In the genomic region with DNA sequence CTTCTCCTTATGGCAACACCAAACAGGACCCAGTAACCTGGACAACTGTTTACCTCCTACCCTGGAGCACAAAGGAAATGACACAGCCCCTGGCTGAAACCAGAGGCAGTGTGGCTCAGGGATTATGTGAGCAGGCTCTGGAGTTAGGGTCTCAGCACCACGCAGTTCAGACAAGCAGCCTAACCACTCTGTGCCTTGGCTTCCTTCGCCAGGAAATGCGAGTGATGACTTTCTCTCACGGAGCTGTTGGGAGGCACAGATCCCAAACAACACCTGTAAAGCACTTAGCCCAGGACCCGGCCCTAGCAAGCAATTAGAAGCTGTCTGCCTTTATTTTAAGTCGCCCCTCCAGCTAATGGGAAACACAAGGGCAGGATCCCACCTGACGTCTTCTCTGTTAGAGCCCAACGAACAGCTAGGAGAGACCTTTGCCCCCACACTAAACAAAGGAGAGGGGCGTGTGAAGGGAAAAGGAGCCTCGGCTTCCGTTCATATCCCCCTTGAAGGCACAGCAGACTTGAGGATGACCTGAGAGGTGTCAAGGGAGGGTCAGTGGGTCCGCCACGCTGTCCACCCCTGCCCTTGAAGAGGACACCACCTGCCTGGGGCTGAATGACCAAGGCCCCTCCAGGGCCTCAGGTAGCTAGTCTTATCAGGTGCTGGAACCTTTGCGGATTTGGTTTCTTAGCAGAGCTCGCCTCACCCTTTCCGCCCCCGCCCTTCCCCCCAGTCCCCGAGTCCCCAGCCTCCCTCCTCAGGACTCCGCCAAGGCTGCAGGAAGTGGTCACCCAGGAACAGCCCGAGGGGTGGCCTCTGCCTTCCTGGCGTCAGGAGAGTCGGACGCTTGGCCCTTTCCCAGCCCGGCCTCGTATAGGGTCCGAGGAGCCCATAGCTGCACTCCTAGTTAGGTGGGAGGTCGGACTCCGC, we compare ENCODE assay signal across 8 cellular contexts. TPM values are rescaled to one million over a fixed set of nuclear protein-coding genes. Genes with fewer than 3 reads are reported as not detected.
DNase-seq lines count a peak whose midpoint lies in the region; ATAC-seq, FAIRE-seq and TF ChIP-seq lines count a peak whose summit lies in the region.

No MANE protein-coding gene starts in this region.

- POLR2A ChIA-PET in HepG2 (lab: Yijun Ruan, JAX), result interaction anchor here (1.0 to 4.6 kb wide), 11 partner anchors 8 to 228 kb away, joined by 3 to 42 read pairs (median 12); a partner anchor contains a TSS

- no peaks in the 10 kb centered on the region for H3K9me3 ChIP-seq in HepG2 (ENCODE audit: low read length)

- TF ChIP-seq POLR2A in HepG2 (IDR thresholded peaks at IDR 0.05; ENCODE audit: insufficient read depth in 1 of 2, low read depth in 2 of 2, low read length in 2 of 2), result no peak

- ATAC-seq in HG03025 (IDR thresholded peaks at IDR 0.05; ENCODE audit: low FRiP score, unreplicated experiment), result peak; percentile 28
- peak; percentile 13 for ATAC-seq in HepG2

- H3K4me2 ChIP-seq in HepG2 (ENCODE audit: low read depth, low read length), result peak overlapping the region; percentile 100

- H3K27me3 ChIP-seq in HepG2 (ENCODE audit: control insufficient read depth in 1 of 2, insufficient read depth in 2 of 2, low read length in 2 of 2), result no peaks in the 10 kb centered on the region; a peak in 1 of 5 replicates

- peak; percentile 75 for DNase-seq in Daoy (ENCODE audit: low read depth)
- DNase-seq in T-helper 2 cell, result peak in 3 of 5 experiments; percentile 27 to 78 (median 30)
- peak; percentile 23 for DNase-seq in HepG2 (ENCODE audit: low spot score)
- DNase-seq in stimulated activated CD8-positive, alpha-beta memory T cell treated with anti-CD3 and anti-CD28 coated beads, Interleukin-4, amount 100 ng/mL, for 48 hours, result peak; percentile 58
- DNase-seq in NCI-H446 treated with DMSO at 0.1 percent for 48 hours (lab: John Stamatoyannopoulos, UW), result no peak
- DNase-seq in NCI-H2081 treated with DMSO at 0.1 percent for 48 hours (lab: John Stamatoyannopoulos, UW), result no peak

- CTCF ChIA-PET in HepG2 (lab: Yijun Ruan, JAX; ENCODE audit: low intra/inter-chr PET ratio, low total read pairs), result no interaction called here

- H3K9ac ChIP-seq in HepG2 (ENCODE audit: insufficient read depth, low read depth, low read length), result peak overlapping the region; percentile 88

- in situ Hi-C loops in HepG2 (cut with HindIII; ENCODE audit: extremely low pct_ligation_motif_present, low pct_unique_long_range_greater_than_20kb), result no loop called here

- H4K20me1 ChIP-seq in HepG2 (ENCODE audit: insufficient read depth, low read length), result peaks cover 20% of the 10 kb centered on the region

- H3K4me3 ChIP-seq in HepG2 (replicated peaks in 1 of 3; ENCODE audit: insufficient read depth in 1 of 3, low read depth in 2 of 3, low read length in 3 of 3), result peak overlapping the region; percentile 91 to 98 (median 93)

- TF ChIP-seq RAD21 in HepG2 (CRISPR knock-in tag; IDR thresholded peaks at IDR 0.05), result no peak

- peaks cover 37% of the 10 kb centered on the region for H3K79me2 ChIP-seq in HepG2 (ENCODE audit: insufficient read depth, low read length)

- H3K27ac ChIP-seq in cingulate gyrus (ENCODE audit: low read depth, low read length) (peak overlapping the region; percentile 96), HepG2 (ENCODE audit: extremely low read length, insufficient read depth, low read length) (peak overlapping the region; percentile 80)

- H3K4me1 ChIP-seq in HepG2 (ENCODE audit: insufficient read depth, low read length), result peaks cover 66% of the 10 kb centered on the region

- H3K36me3 ChIP-seq in HepG2 (replicated peaks in 1 of 2; ENCODE audit: control insufficient read depth in 1 of 2, insufficient read depth in 2 of 2, low read length in 2 of 2), result peaks cover 0 to 9% of the 10 kb centered on the region in 2 experiments; a peak in 4 of 5 replicates

- TF ChIP-seq EP300 in HepG2 (IDR thresholded peaks at IDR 0.05; ENCODE audit: low read depth in 2 of 2, low read length in 2 of 2) (no peak), HepG2 (CRISPR knock-in tag; IDR thresholded peaks at IDR 0.05; ENCODE audit: borderline replicate concordance) (no peak)

- FAIRE-seq in HepG2 (lab: Jason Lieb, UNC), result peak; percentile 60

- H2AFZ ChIP-seq in HepG2 (ENCODE audit: low read length), result peak overlapping the region; percentile 50

- WGBS in HepG2 (ENCODE audit: low lambda C conversion rate), result 3% methylated on average over 23 of the region's 28 CpGs

- BruUV-seq in HepG2 (replicated peaks; lab: Mats Ljungman, UMichigan), result no TSS peak

- intact Hi-C loops in HepG2 (cut with micrococcal nuclease; ENCODE audit: unreplicated experiment), result loop anchor here (2.0 to 10.0 kb wide), 3 partner anchors 41 to 93 kb away; a partner anchor contains a TSS

- no peak for TF ChIP-seq CTCF in HepG2 (CRISPR knock-in tag; IDR thresholded peaks at IDR 0.05)

RNA-seq across cellular contexts. Expression of a gene that starts 0.8 kb away (rescaled TPM):
- total RNA-seq in Daoy (2014; rRNA removed; shearing (Covaris generic)), result 3.1 and 4.5 TPM in 2 replicates
- 6.8 and 23.9 TPM in 2 replicates for total RNA-seq in HepG2 (2016; rRNA removed; fragmentation: Illumina TruSeq; extraction: Trizol)
- 8.4 and 11.8 TPM in 2 replicates for total RNA-seq in HepG2 (2016; cell fraction: cytosol; rRNA removed; fragmentation: Illumina TruSeq; extraction: Trizol; ENCODE audit: low read depth)
- 6.3 and 23.7 TPM in 2 replicates for total RNA-seq in HepG2 (2016; cell fraction: insoluble cytoplasmic fraction; rRNA removed; fragmentation: Illumina TruSeq; extraction: Trizol)
- total RNA-seq in HepG2 (2016; cell fraction: membrane; rRNA removed; fragmentation: Illumina TruSeq; extraction: Trizol), result 9.0 and 9.3 TPM in 2 replicates
- total RNA-seq in HepG2 (2016; cell fraction: nucleus; rRNA removed; fragmentation: Illumina TruSeq; extraction: Trizol), result 45.2 and 52.0 TPM in 2 replicates
- polyA plus RNA-seq in HepG2 (2011; rRNA removed), result 53.3 and 68.4 TPM in 2 replicates
- 12.0 and 12.6 TPM in 2 replicates for polyA plus RNA-seq in HepG2 (2011; cell fraction: cytosol; rRNA removed)
- polyA plus RNA-seq in HepG2 (2011; cell fraction: nucleus; rRNA removed), result 382 and 397 TPM in 2 replicates
- 27.8 and 32.4 TPM in 2 replicates for polyA plus RNA-seq in HepG2 (2012)
- polyA plus RNA-seq in HepG2 (2016; cell fraction: cytosol; fragmentation: Illumina TruSeq; extraction: Trizol; ENCODE audit: low read depth), result 1.2 and 1.4 TPM in 2 replicates
- 5.6 and 6.1 TPM in 2 replicates for polyA plus RNA-seq in HepG2 (2016; cell fraction: insoluble cytoplasmic fraction; fragmentation: Illumina TruSeq; extraction: Trizol; ENCODE audit: low read depth)
- 2.8 and 3.1 TPM in 2 replicates for polyA plus RNA-seq in HepG2 (2016; cell fraction: membrane; fragmentation: Illumina TruSeq; extraction: Trizol; ENCODE audit: low read depth)
- polyA plus RNA-seq in HepG2 (2016; cell fraction: nucleus; fragmentation: Illumina TruSeq; extraction: Trizol; ENCODE audit: insufficient read depth, low read depth), result 77.1 and 87.3 TPM in 2 replicates
- polyA minus RNA-seq in HepG2 (2011; rRNA and poly(A)+ RNA removed; ENCODE audit: low replicate concordance), result 69.8 and 79.8 TPM in 2 replicates
- 11.9 and 15.7 TPM in 2 replicates for polyA minus RNA-seq in HepG2 (2011; cell fraction: cytosol; rRNA and poly(A)+ RNA removed)
- polyA minus RNA-seq in HepG2 (2011; cell fraction: nucleus; rRNA and poly(A)+ RNA removed), result 124 and 138 TPM in 2 replicates

RNA-seq across cellular contexts. Expression of a gene that starts 7.6 kb away (rescaled TPM):
- not detected in 2 replicates for total RNA-seq in Daoy (2014; rRNA removed; shearing (Covaris generic))
- 0.29 TPM in 1 of 2 replicates, not detected in the other for total RNA-seq in HepG2 (2016; rRNA removed; fragmentation: Illumina TruSeq; extraction: Trizol)
- 0.20 TPM in 1 of 2 replicates, not detected in the other for total RNA-seq in HepG2 (2016; cell fraction: cytosol; rRNA removed; fragmentation: Illumina TruSeq; extraction: Trizol; ENCODE audit: low read depth)
- 0.18 and 0.50 TPM in 2 replicates for total RNA-seq in HepG2 (2016; cell fraction: insoluble cytoplasmic fraction; rRNA removed; fragmentation: Illumina TruSeq; extraction: Trizol)
- 0.09 TPM in 1 of 2 replicates, not detected in the other for total RNA-seq in HepG2 (2016; cell fraction: membrane; rRNA removed; fragmentation: Illumina TruSeq; extraction: Trizol)
- total RNA-seq in HepG2 (2016; cell fraction: nucleus; rRNA removed; fragmentation: Illumina TruSeq; extraction: Trizol), result 0.22 and 0.38 TPM in 2 replicates
- 0.79 and 1.8 TPM in 2 replicates for polyA plus RNA-seq in HepG2 (2011; rRNA removed)
- 1.6 and 1.9 TPM in 2 replicates for polyA plus RNA-seq in HepG2 (2011; cell fraction: cytosol; rRNA removed)
- polyA plus RNA-seq in HepG2 (2011; cell fraction: nucleus; rRNA removed), result 0.68 and 0.78 TPM in 2 replicates
- 0.32 and 0.55 TPM in 2 replicates for polyA plus RNA-seq in HepG2 (2012)
- not detected in 2 replicates for polyA plus RNA-seq in HepG2 (2016; cell fraction: cytosol; fragmentation: Illumina TruSeq; extraction: Trizol; ENCODE audit: low read depth)
- 0.14 TPM in 1 of 2 replicates, not detected in the other for polyA plus RNA-seq in HepG2 (2016; cell fraction: insoluble cytoplasmic fraction; fragmentation: Illumina TruSeq; extraction: Trizol; ENCODE audit: low read depth)
- polyA plus RNA-seq in HepG2 (2016; cell fraction: membrane; fragmentation: Illumina TruSeq; extraction: Trizol; ENCODE audit: low read depth), result 0.11 TPM in 1 of 2 replicates, not detected in the other
- 0.28 and 0.51 TPM in 2 replicates for polyA plus RNA-seq in HepG2 (2016; cell fraction: nucleus; fragmentation: Illumina TruSeq; extraction: Trizol; ENCODE audit: insufficient read depth, low read depth)
- 0.12 TPM in 1 of 2 replicates, not detected in the other for polyA minus RNA-seq in HepG2 (2011; rRNA and poly(A)+ RNA removed; ENCODE audit: low replicate concordance)
- polyA minus RNA-seq in HepG2 (2011; cell fraction: cytosol; rRNA and poly(A)+ RNA removed), result 0.49 and 0.53 TPM in 2 replicates
- 0.52 and 0.99 TPM in 2 replicates for polyA minus RNA-seq in HepG2 (2011; cell fraction: nucleus; rRNA and poly(A)+ RNA removed)

RNA-seq across cellular contexts. Expression of a gene that starts 42.7 kb away (rescaled TPM):
- 47.4 and 51.8 TPM in 2 replicates for total RNA-seq in Daoy (2014; rRNA removed; shearing (Covaris generic))
- total RNA-seq in HepG2 (2016; rRNA removed; fragmentation: Illumina TruSeq; extraction: Trizol), result 47.8 and 49.5 TPM in 2 replicates
- total RNA-seq in HepG2 (2016; cell fraction: cytosol; rRNA removed; fragmentation: Illumina TruSeq; extraction: Trizol; ENCODE audit: low read depth), result 8.2 and 9.6 TPM in 2 replicates
- 45.9 and 51.2 TPM in 2 replicates for total RNA-seq in HepG2 (2016; cell fraction: insoluble cytoplasmic fraction; rRNA removed; fragmentation: Illumina TruSeq; extraction: Trizol)
- total RNA-seq in HepG2 (2016; cell fraction: membrane; rRNA removed; fragmentation: Illumina TruSeq; extraction: Trizol), result 16.1 and 17.9 TPM in 2 replicates
- total RNA-seq in HepG2 (2016; cell fraction: nucleus; rRNA removed; fragmentation: Illumina TruSeq; extraction: Trizol), result 31.1 and 42.8 TPM in 2 replicates
- polyA plus RNA-seq in HepG2 (2011; rRNA removed), result 47.2 and 54.2 TPM in 2 replicates
- polyA plus RNA-seq in HepG2 (2011; cell fraction: cytosol; rRNA removed), result 25.8 and 40.7 TPM in 2 replicates
- 98.0 and 106 TPM in 2 replicates for polyA plus RNA-seq in HepG2 (2011; cell fraction: nucleus; rRNA removed)
- 29.7 and 35.8 TPM in 2 replicates for polyA plus RNA-seq in HepG2 (2012)
- 3.9 and 4.7 TPM in 2 replicates for polyA plus RNA-seq in HepG2 (2016; cell fraction: cytosol; fragmentation: Illumina TruSeq; extraction: Trizol; ENCODE audit: low read depth)
- polyA plus RNA-seq in HepG2 (2016; cell fraction: insoluble cytoplasmic fraction; fragmentation: Illumina TruSeq; extraction: Trizol; ENCODE audit: low read depth), result 51.7 and 55.3 TPM in 2 replicates
- polyA plus RNA-seq in HepG2 (2016; cell fraction: membrane; fragmentation: Illumina TruSeq; extraction: Trizol; ENCODE audit: low read depth), result 8.9 and 9.2 TPM in 2 replicates
- 87.0 and 102 TPM in 2 replicates for polyA plus RNA-seq in HepG2 (2016; cell fraction: nucleus; fragmentation: Illumina TruSeq; extraction: Trizol; ENCODE audit: insufficient read depth, low read depth)
- 56.1 and 62.6 TPM in 2 replicates for polyA minus RNA-seq in HepG2 (2011; rRNA and poly(A)+ RNA removed; ENCODE audit: low replicate concordance)
- polyA minus RNA-seq in HepG2 (2011; cell fraction: cytosol; rRNA and poly(A)+ RNA removed), result 13.5 and 15.9 TPM in 2 replicates
- polyA minus RNA-seq in HepG2 (2011; cell fraction: nucleus; rRNA and poly(A)+ RNA removed), result 14.4 and 15.9 TPM in 2 replicates

RNA-seq across cellular contexts. Expression of a gene that starts 59.7 kb away (rescaled TPM):
- total RNA-seq in Daoy (2014; rRNA removed; shearing (Covaris generic)), result not detected in 2 replicates
- total RNA-seq in HepG2 (2016; rRNA removed; fragmentation: Illumina TruSeq; extraction: Trizol), result 0.13 and 0.15 TPM in 2 replicates
- total RNA-seq in HepG2 (2016; cell fraction: cytosol; rRNA removed; fragmentation: Illumina TruSeq; extraction: Trizol; ENCODE audit: low read depth), result not detected in 2 replicates
- 0.11 TPM in 1 of 2 replicates, not detected in the other for total RNA-seq in HepG2 (2016; cell fraction: insoluble cytoplasmic fraction; rRNA removed; fragmentation: Illumina TruSeq; extraction: Trizol)
- not detected in 2 replicates for total RNA-seq in HepG2 (2016; cell fraction: membrane; rRNA removed; fragmentation: Illumina TruSeq; extraction: Trizol)
- total RNA-seq in HepG2 (2016; cell fraction: nucleus; rRNA removed; fragmentation: Illumina TruSeq; extraction: Trizol), result 0.28 TPM in 1 of 2 replicates, not detected in the other
- 0.33 and 0.42 TPM in 2 replicates for polyA plus RNA-seq in HepG2 (2011; rRNA removed)
- 0.42 and 0.65 TPM in 2 replicates for polyA plus RNA-seq in HepG2 (2011; cell fraction: cytosol; rRNA removed)
- 0.16 and 0.28 TPM in 2 replicates for polyA plus RNA-seq in HepG2 (2011; cell fraction: nucleus; rRNA removed)
- 0.29 and 0.47 TPM in 2 replicates for polyA plus RNA-seq in HepG2 (2012)
- polyA plus RNA-seq in HepG2 (2016; cell fraction: cytosol; fragmentation: Illumina TruSeq; extraction: Trizol; ENCODE audit: low read depth), result not detected in 2 replicates
- polyA plus RNA-seq in HepG2 (2016; cell fraction: insoluble cytoplasmic fraction; fragmentation: Illumina TruSeq; extraction: Trizol; ENCODE audit: low read depth), result not detected in 2 replicates
- polyA plus RNA-seq in HepG2 (2016; cell fraction: membrane; fragmentation: Illumina TruSeq; extraction: Trizol; ENCODE audit: low read depth), result 0.08 TPM in 1 of 2 replicates, not detected in the other
- polyA plus RNA-seq in HepG2 (2016; cell fraction: nucleus; fragmentation: Illumina TruSeq; extraction: Trizol; ENCODE audit: insufficient read depth, low read depth), result not detected in 2 replicates
- polyA minus RNA-seq in HepG2 (2011; rRNA and poly(A)+ RNA removed; ENCODE audit: low replicate concordance), result 0.28 TPM in 1 of 2 replicates, not detected in the other
- polyA minus RNA-seq in HepG2 (2011; cell fraction: cytosol; rRNA and poly(A)+ RNA removed), result not detected in 2 replicates
- polyA minus RNA-seq in HepG2 (2011; cell fraction: nucleus; rRNA and poly(A)+ RNA removed), result not detected in 2 replicates

Comparison
In these comparisons a context has a peak if more than half of its experiments do, and no peak if none do; other contexts are left out.
1. DNase-seq: peak in Daoy (single experiment), T-helper 2 cell (3 of 5), HepG2 (single experiment) and stimulated activated CD8-positive, alpha-beta memory T cell treated with anti-CD3 and anti-CD28 coated beads, Interleukin-4, amount 100 ng/mL, for 48 hours (single experiment); none in NCI-H446 treated with DMSO at 0.1 percent for 48 hours (single experiment) and NCI-H2081 treated with DMSO at 0.1 percent for 48 hours (single experiment).